ENCODE assay signal across 1 cellular context in the genomic region with DNA sequence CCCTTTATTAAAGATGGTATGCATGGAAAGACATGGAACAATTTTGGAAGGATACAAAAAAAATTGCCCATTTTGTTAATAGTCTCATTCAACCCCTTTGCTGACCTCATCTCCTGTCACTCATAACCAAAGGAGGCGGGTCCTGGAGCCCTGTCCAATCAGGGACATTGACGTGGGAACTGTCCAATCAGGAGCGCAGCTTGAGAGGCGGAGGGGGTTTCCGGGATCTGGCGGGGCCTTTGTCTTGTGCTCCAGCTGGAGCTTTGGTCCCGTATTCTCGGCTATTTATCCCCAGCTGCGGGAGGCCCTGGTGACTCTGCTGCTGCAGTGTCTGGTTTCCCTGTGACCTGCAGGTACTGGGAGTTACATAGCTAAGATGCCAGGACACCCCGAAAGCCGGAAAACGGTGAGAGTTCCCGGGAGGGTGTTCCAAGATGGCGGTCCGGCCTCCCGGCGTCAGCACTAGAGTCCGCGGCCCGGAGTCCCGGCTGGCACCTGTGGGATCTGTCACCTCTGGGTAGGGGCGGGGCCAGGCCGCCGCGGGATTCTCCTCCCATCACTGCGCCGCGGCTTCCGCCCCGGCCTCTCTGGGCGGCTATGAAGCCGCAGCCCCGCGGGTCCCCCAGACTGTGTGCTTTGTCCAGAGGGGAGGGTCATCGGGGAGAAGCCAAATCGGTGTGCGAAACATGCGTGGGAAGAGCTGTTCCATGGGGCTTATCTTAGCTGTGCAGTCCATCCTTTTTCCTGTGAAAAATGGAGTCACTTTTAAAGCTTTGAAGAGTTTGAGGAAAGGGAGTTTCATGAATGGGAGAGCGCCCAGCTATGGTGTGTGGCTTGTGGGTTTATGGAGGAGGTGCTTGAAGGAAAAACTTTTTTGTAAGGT.
A peak's percentile ranks its signal among the peaks of the same experiment; 100 is the strongest.
TF ChIP-seq lines count a peak whose summit lies in the region.

TSS of gene ZNF678 (plus strand) at position 238 of the 883 bp plus-strand sequence. CDS start 87,436 bp downstream, outside the sequence.

TF ChIP-seq in WTC11, 78 proteins besides CTCF, POLR2A, EP300 and RAD21 (continued from another document):
- TF ChIP-seq, protein P1, sequence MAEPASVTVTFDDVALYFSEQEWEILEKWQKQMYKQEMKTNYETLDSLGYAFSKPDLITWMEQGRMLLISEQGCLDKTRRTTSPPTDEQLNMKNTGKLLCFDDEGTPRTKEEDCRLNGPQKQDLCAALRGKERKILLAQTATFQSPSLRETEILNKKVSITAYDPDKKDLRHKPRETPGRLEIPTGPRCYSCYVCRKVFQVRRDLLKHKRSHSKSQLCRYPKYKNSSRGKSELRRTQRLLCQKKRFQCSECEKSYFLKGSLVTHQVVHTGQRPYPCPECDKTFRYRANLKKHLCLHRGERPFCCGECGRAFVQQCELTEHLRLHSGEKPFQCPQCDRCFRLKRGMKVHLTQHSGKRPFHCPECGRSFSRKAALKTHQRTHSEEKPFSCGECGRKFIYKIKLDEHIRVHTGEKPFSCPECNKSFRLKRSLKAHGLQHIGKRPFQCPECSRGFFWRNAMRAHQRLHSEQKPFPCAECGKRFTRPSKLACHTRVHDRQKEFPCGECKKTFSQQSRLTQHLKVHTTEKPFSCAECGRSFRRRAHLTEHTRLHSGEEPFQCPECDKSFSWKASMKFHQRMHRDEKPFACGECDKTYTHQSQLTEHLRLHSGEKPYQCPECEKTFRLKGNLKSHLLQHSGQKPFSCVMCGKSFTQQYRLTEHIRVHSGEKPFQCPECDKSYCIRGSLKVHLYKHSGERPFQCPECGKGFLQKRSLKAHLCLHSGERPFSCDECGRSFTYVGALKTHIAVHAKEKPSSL (CRISPR knock-in tag; conservative IDR thresholded peaks at IDR 0.05) = no peak
- no peak for TF ChIP-seq ELF4 (CRISPR knock-in tag; IDR thresholded peaks at IDR 0.05; ENCODE audit: low read depth)
- TF ChIP-seq TP53 (CRISPR knock-in tag; IDR thresholded peaks at IDR 0.05) = no peak
- no peak for TF ChIP-seq MLX (CRISPR knock-in tag; IDR thresholded peaks at IDR 0.05)
- TF ChIP-seq ZBTB43 (CRISPR knock-in tag; IDR thresholded peaks at IDR 0.05) = no peak
- no peak for TF ChIP-seq NR3C1 (CRISPR knock-in tag; conservative IDR thresholded peaks at IDR 0.05; ENCODE audit: low read depth)
- no peak for TF ChIP-seq IRF2 (CRISPR knock-in tag; IDR thresholded peaks at IDR 0.05; ENCODE audit: borderline replicate concordance, low read depth)
- TF ChIP-seq FOXK1 (CRISPR knock-in tag; IDR thresholded peaks at IDR 0.05) = no peak
- TF ChIP-seq NFYB (CRISPR knock-in tag; conservative IDR thresholded peaks at IDR 0.05; ENCODE audit: low read depth) = peak; percentile 71
- TF ChIP-seq ZNF121 (CRISPR knock-in tag; IDR thresholded peaks at IDR 0.05) = no peak
- TF ChIP-seq IRF1 (CRISPR knock-in tag; IDR thresholded peaks at IDR 0.05) = no peak
- no peak for TF ChIP-seq ZSCAN18 (CRISPR knock-in tag; IDR thresholded peaks at IDR 0.05)
- no peak for TF ChIP-seq ZNF396 (CRISPR knock-in tag; IDR thresholded peaks at IDR 0.05; ENCODE audit: borderline replicate concordance)
- no peak for TF ChIP-seq ARID4B (CRISPR knock-in tag; IDR thresholded peaks at IDR 0.05; ENCODE audit: borderline replicate concordance)
- TF ChIP-seq, protein P2, sequence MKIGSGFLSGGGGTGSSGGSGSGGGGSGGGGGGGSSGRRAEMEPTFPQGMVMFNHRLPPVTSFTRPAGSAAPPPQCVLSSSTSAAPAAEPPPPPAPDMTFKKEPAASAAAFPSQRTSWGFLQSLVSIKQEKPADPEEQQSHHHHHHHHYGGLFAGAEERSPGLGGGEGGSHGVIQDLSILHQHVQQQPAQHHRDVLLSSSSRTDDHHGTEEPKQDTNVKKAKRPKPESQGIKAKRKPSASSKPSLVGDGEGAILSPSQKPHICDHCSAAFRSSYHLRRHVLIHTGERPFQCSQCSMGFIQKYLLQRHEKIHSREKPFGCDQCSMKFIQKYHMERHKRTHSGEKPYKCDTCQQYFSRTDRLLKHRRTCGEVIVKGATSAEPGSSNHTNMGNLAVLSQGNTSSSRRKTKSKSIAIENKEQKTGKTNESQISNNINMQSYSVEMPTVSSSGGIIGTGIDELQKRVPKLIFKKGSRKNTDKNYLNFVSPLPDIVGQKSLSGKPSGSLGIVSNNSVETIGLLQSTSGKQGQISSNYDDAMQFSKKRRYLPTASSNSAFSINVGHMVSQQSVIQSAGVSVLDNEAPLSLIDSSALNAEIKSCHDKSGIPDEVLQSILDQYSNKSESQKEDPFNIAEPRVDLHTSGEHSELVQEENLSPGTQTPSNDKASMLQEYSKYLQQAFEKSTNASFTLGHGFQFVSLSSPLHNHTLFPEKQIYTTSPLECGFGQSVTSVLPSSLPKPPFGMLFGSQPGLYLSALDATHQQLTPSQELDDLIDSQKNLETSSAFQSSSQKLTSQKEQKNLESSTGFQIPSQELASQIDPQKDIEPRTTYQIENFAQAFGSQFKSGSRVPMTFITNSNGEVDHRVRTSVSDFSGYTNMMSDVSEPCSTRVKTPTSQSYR (CRISPR knock-in tag; IDR thresholded peaks at IDR 0.05) = no peak
- TF ChIP-seq, protein P3, sequence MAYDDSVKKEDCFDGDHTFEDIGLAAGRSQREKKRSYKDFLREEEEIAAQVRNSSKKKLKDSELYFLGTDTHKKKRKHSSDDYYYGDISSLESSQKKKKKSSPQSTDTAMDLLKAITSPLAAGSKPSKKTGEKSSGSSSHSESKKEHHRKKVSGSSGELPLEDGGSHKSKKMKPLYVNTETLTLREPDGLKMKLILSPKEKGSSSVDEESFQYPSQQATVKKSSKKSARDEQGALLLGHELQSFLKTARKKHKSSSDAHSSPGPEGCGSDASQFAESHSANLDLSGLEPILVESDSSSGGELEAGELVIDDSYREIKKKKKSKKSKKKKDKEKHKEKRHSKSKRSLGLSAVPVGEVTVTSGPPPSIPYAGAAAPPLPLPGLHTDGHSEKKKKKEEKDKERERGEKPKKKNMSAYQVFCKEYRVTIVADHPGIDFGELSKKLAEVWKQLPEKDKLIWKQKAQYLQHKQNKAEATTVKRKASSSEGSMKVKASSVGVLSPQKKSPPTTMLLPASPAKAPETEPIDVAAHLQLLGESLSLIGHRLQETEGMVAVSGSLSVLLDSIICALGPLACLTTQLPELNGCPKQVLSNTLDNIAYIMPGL (CRISPR knock-in tag; IDR thresholded peaks at IDR 0.05) = 0 out of 2 replicates have a peak, but pooled peaks have one; percentile 30
- TF ChIP-seq NFATC4 (CRISPR knock-in tag; IDR thresholded peaks at IDR 0.05) = no peak
- TF ChIP-seq, protein P4, sequence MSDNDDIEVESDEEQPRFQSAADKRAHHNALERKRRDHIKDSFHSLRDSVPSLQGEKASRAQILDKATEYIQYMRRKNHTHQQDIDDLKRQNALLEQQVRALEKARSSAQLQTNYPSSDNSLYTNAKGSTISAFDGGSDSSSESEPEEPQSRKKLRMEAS (CRISPR knock-in tag; IDR thresholded peaks at IDR 0.05) = peak; percentile 56; the same call in 1 of the 2 replicates
